ENCODE assay signal across 27 cellular contexts in the genomic region with DNA sequence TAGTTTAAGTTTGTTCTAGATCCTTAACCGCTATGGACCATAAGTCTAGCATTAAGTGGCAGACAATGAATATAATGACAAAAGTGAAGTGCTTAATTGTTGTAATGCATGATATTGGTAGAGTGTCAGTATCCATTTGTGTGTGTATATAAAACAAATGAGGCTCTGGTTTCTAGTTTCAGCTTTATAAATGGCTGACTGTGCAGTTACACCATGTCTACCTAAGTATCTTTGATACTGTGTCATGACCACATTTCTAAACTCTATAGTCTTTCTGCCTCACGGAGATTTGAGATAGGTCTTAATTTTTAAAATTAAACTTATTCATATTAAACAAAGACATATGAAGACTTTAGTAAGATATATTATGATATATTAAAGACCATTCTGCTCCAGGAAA.
"Had no signal": no experiment of that assay in that cellular context is flagged by ENCODE, and none has a peak within 500 bp of the region (broad histone marks: within the 10 kb centered on the region; RNA-seq: fewer than 3 reads in every experiment).

No MANE protein-coding gene starts in this region.

- ATAC-seq: left colon; left lung; lower lobe of right lung; naive thymus-derived CD8-positive, alpha-beta T cell; pancreas; right cardiac atrium; stimulated activated effector memory CD8-positive, alpha-beta T cell treated with anti-CD3 and anti-CD28 coated beads, Interleukin-12 subunit alpha, Interleukin-12 subunit beta, amount 100 ng/mL, for 72 hours; upper lobe of right lung had no signal

- H3K27me3 ChIP-seq: left lung, pancreas, sigmoid colon, spleen, suprapubic skin, tibial artery, upper lobe of right lung had no signal

- H3K36me3 ChIP-seq: left lung, lower lobe of right lung, pancreas, prostate gland, sigmoid colon, spleen, suprapubic skin, thoracic aorta, tibial artery, upper lobe of right lung had no signal

- DNase-seq: immature natural killer cell; kidney; left colon; left lung; lower lobe of right lung; mammary epithelial cell; mesenchymal stem cell; naive thymus-derived CD8-positive, alpha-beta T cell; nucleus accumbens; pancreas; posterior cingulate gyrus; retina; right cardiac atrium; sigmoid colon; small intestine; spleen; stimulated activated CD4-positive, alpha-beta T cell treated with anti-CD3 and anti-CD28 coated beads, Interleukin-4, amount 100 ng/mL, for 24 hours; stimulated activated naive CD4-positive, alpha-beta T cell; tibial artery; trophoblast cell; upper lobe of right lung had no signal

- FAIRE-seq: islet of Langerhans, kidney, pancreas, small intestine, urothelium cell line had no signal

- H3K27ac ChIP-seq: left lung, lower lobe of right lung, pancreas, prostate gland, sigmoid colon, spleen, suprapubic skin, thoracic aorta, tibial artery, upper lobe of right lung had no signal

- H3K4me1 ChIP-seq: left lung, lower lobe of right lung, pancreas, prostate gland, sigmoid colon, spleen, suprapubic skin, tibial artery, upper lobe of right lung had no signal

- H3K9me3 ChIP-seq: left lung, lower lobe of right lung, pancreas, prostate gland, sigmoid colon, spleen, suprapubic skin, thoracic aorta, tibial artery, upper lobe of right lung had no signal

- H3K4me3 ChIP-seq: left lung, lower lobe of right lung, pancreas, prostate gland, sigmoid colon, spleen, suprapubic skin, thoracic aorta, tibial artery, upper lobe of right lung had no signal
